In the genomic region with DNA sequence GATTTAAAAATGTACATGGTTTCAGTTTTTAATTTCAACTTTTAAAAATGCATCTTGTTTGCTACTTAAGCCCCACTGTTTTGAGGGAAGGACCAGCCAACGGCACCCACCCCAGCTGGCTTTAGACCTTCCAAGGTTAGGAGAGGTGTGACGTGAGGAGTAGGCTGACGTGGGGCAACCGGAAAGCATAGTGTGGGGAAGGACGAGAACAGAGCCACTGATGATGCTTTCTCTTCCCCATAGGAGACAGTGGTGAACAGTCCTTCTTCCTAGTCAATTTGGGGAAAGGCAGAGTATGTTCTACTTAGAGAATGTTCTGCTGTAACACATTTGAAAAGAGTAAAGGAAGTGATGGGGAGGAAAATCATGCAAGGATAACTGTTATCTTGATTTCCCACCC, we compare ENCODE assay signal across 23 cellular contexts. TPM values are rescaled to one million over a fixed set of nuclear protein-coding genes. Genes with fewer than 3 reads are reported as not detected.
DNase-seq lines count a peak whose midpoint lies in the region; ATAC-seq and TF ChIP-seq lines count a peak whose summit lies in the region.
"Had no signal": no experiment of that assay in that cellular context is flagged by ENCODE, and none has a peak within 500 bp of the region (broad histone marks: within the 10 kb centered on the region; RNA-seq: fewer than 3 reads in every experiment).

No MANE protein-coding gene starts in this region.

- H3K4me3 ChIP-seq in GM23248 (peak overlapping the region; percentile 54), HEK293 (ENCODE audit: low read depth, low read length) (no peak overlapping the region)
- H3K4me3 ChIP-seq: MG63 had no signal

- no peak for TF ChIP-seq CTCF in HEK293 (tag by site-specific recombination; IDR thresholded peaks at IDR 0.05)
- TF ChIP-seq CTCF in activated B cell treated with CpG ODN at 0.5 μM for 24 hours (IDR thresholded peaks at IDR 0.05): no peak
- no peak for TF ChIP-seq CTCF in chondrocyte (IDR thresholded peaks at IDR 0.05)

- peaks cover 2% of the 10 kb centered on the region for H3K9me3 Mint-ChIP-seq in activated B cell treated with CpG ODN at 0.5 μM for 24 hours
- peaks cover 1% of the 10 kb centered on the region for H3K9me3 Mint-ChIP-seq in memory B cell
- H3K9me3 Mint-ChIP-seq in stimulated activated naive CD8-positive, alpha-beta T cell treated with anti-CD3 and anti-CD28 coated beads, Interleukin-15, amount 100 ng/mL, for 72 hours: no peaks in the 10 kb centered on the region
- no peaks in the 10 kb centered on the region for H3K9me3 Mint-ChIP-seq in chondrocyte (ENCODE audit: low read depth)
- H3K9me3 Mint-ChIP-seq: T-cell had no signal

- H2AFZ ChIP-seq in GM23248: peak overlapping the region; percentile 33; the same call in 1 of the 2 replicates

- H3K79me2 ChIP-seq in GM23248 (ENCODE audit: insufficient read depth): peaks cover 79% of the 10 kb centered on the region

- CTCF ChIA-PET in HEK293 (lab: Yijun Ruan, JAX): interaction anchor here (0.6 kb wide), 2 partner anchors 119 to 255 kb away, joined by 3 to 5 read pairs; no protein-coding TSS in a partner anchor
- CTCF ChIA-PET in activated B cell treated with CpG ODN at 0.5 μM for 24 hours (lab: Charles Lee): interaction anchor here (0.6 kb wide), 2 partner anchors 193 to 197 kb away, joined by 3 to 4 read pairs; no protein-coding TSS in a partner anchor

- no peaks in the 10 kb centered on the region for H3K36me3 ChIP-seq in GM23248 (ENCODE audit: low read depth)
- no peaks in the 10 kb centered on the region for H3K36me3 ChIP-seq in HEK293 (ENCODE audit: control insufficient read depth in 2 of 2, insufficient read depth in 1 of 2, low read length in 2 of 2)
- H3K36me3 ChIP-seq: MG63 had no signal

- intact Hi-C loops in activated B cell treated with CpG ODN at 0.5 μM for 24 hours (cut with micrococcal nuclease): loop anchor here (10.0 kb wide), 1 partner anchor 794 kb away; a partner anchor contains a TSS

- peaks cover 18% of the 10 kb centered on the region for H3F3A ChIP-seq in GM23248 (ENCODE audit: insufficient read depth)

- no peaks in the 10 kb centered on the region for H3K9me2 ChIP-seq in GM23248 (ENCODE audit: insufficient read depth)
- H3K9me2 ChIP-seq: SK-N-SH had no signal

- H3K4me1 Mint-ChIP-seq in activated B cell treated with CpG ODN at 0.5 μM for 24 hours (peaks cover 44% of the 10 kb centered on the region), memory B cell (peaks cover 41% of the 10 kb centered on the region), chondrocyte (ENCODE audit: low read depth) (peaks cover 12% of the 10 kb centered on the region)
- peaks cover 16% of the 10 kb centered on the region for H3K4me1 Mint-ChIP-seq in stimulated activated naive CD8-positive, alpha-beta T cell treated with anti-CD3 and anti-CD28 coated beads, Interleukin-15, amount 100 ng/mL, for 72 hours

- H3K27me3 Mint-ChIP-seq in activated B cell treated with CpG ODN at 0.5 μM for 24 hours: no peaks in the 10 kb centered on the region
- H3K27me3 Mint-ChIP-seq in memory B cell: no peaks in the 10 kb centered on the region
- H3K27me3 Mint-ChIP-seq in stimulated activated naive CD8-positive, alpha-beta T cell treated with anti-CD3 and anti-CD28 coated beads, Interleukin-15, amount 100 ng/mL, for 72 hours: peaks cover 43% of the 10 kb centered on the region
- H3K27me3 Mint-ChIP-seq in chondrocyte (ENCODE audit: low read depth): no peaks in the 10 kb centered on the region

- peak overlapping the region; percentile 64 for H3K9ac ChIP-seq in GM23248
- H3K9ac ChIP-seq: KMS-11, SK-N-SH had no signal

- H3K27ac ChIP-seq in GM23248: peak overlapping the region; percentile 78
- H3K27ac ChIP-seq in HEK293 (ENCODE audit: extremely low read depth, low read depth, low read length): no peak overlapping the region
- H3K27ac ChIP-seq: KMS-11 had no signal

- peaks cover 3% of the 10 kb centered on the region for H3K36me3 Mint-ChIP-seq in activated B cell treated with CpG ODN at 0.5 μM for 24 hours (ENCODE audit: low read depth)
- H3K36me3 Mint-ChIP-seq in memory B cell: peaks cover 3% of the 10 kb centered on the region
- H3K36me3 Mint-ChIP-seq in chondrocyte (ENCODE audit: low read depth): peaks cover 1% of the 10 kb centered on the region
- H3K36me3 Mint-ChIP-seq: T-cell had no signal

- H3K9me3 ChIP-seq in GM23248 (ENCODE audit: low read depth): no peaks in the 10 kb centered on the region
- H3K9me3 ChIP-seq in HEK293 (ENCODE audit: control insufficient read depth, insufficient read depth, low read depth, low read length): no peaks in the 10 kb centered on the region
- H3K9me3 ChIP-seq: MG63, SK-N-SH had no signal

- ATAC-seq in activated B cell treated with CpG ODN at 0.5 μM for 24 hours (ENCODE audit: low read depth): no peak
- ATAC-seq in memory B cell (ENCODE audit: low read depth): no peak
- ATAC-seq in stimulated activated naive CD8-positive, alpha-beta T cell treated with anti-CD3 and anti-CD28 coated beads, Interleukin-15, amount 100 ng/mL, for 72 hours: no peak
- ATAC-seq in HG03442 (IDR thresholded peaks at IDR 0.05; ENCODE audit: unreplicated experiment): no peak
- no peak for ATAC-seq in GM19397 (IDR thresholded peaks at IDR 0.05; ENCODE audit: unreplicated experiment)
- ATAC-seq: PC-3, T-cell had no signal

- H3K4me2 ChIP-seq in GM23248 (ENCODE audit: unreplicated experiment): peak overlapping the region; percentile 80
- H3K4me2 ChIP-seq: KMS-11 had no signal

- in situ Hi-C loops in GM23248 (cut with MboI): no loop called here

- H3K4me3 Mint-ChIP-seq in activated B cell treated with CpG ODN at 0.5 μM for 24 hours (no peak overlapping the region), memory B cell (no peak overlapping the region), chondrocyte (ENCODE audit: unreplicated experiment) (no peak overlapping the region)
- no peak overlapping the region for H3K4me3 Mint-ChIP-seq in stimulated activated naive CD8-positive, alpha-beta T cell treated with anti-CD3 and anti-CD28 coated beads, Interleukin-15, amount 100 ng/mL, for 72 hours
- H3K4me3 Mint-ChIP-seq: T-cell had no signal

- POLR2A ChIA-PET in HEK293 (lab: Yijun Ruan, JAX) (no interaction called here), activated B cell treated with CpG ODN at 0.5 μM for 24 hours (lab: Charles Lee) (interaction anchor here (0.6 to 1.2 kb wide), 2 partner anchors 183 to 814 kb away, joined by 3 to 4 read pairs; no protein-coding TSS in a partner anchor)

- peak overlapping the region; percentile 8 for H3K27ac Mint-ChIP-seq in activated B cell treated with CpG ODN at 0.5 μM for 24 hours
- H3K27ac Mint-ChIP-seq in memory B cell: peak overlapping the region; percentile 46
- H3K27ac Mint-ChIP-seq in stimulated activated naive CD8-positive, alpha-beta T cell treated with anti-CD3 and anti-CD28 coated beads, Interleukin-15, amount 100 ng/mL, for 72 hours: no peak overlapping the region
- H3K27ac Mint-ChIP-seq in chondrocyte (ENCODE audit: unreplicated experiment): no peak overlapping the region
- H3K27ac Mint-ChIP-seq: CD14-positive monocyte, T-cell had no signal

- DNase-seq in GM23248 (peak; percentile 65), activated B cell treated with CpG ODN at 0.5 μM for 24 hours (no peak), memory B cell (ENCODE audit: low spot score in 2 of 2) (no peak), chondrocyte (ENCODE audit: low spot score) (no peak)
- DNase-seq in stimulated activated naive CD8-positive, alpha-beta T cell treated with anti-CD3 and anti-CD28 coated beads, Interleukin-15, amount 100 ng/mL, for 72 hours: no peak
- DNase-seq: ACHN; DMS79; MG63; NCI-H1092 treated with DMSO at 0.1 percent for 48 hours; NCI-H146; NCI-H2029 treated with DMSO at 0.1 percent for 48 hours; NCI-H446 treated with DMSO at 0.1 percent for 48 hours; NK-92 treated with Interleukin-12 subunit alpha and Interleukin-12 subunit beta, amount 100 ng/mL, for 24 hours; PC-3; RPMI8226; SHP77 treated with DMSO at 0.1 percent for 48 hours; SK-N-SH; T-cell had no signal

- 3 to 10% methylated on average over 5 of the region's 5 CpGs for WGBS in GM23248 (ENCODE audit: low coverage in 1 of 2, low lambda C conversion rate in 2 of 2, missing lambda C conversion rate in 2 of 2), 2 experiments

- no peaks in the 10 kb centered on the region for H3K27me3 ChIP-seq in GM23248 (replicated peaks; ENCODE audit: insufficient read depth)
- H3K27me3 ChIP-seq: MG63 had no signal

- peaks cover 25% of the 10 kb centered on the region for H3K4me1 ChIP-seq in GM23248 (ENCODE audit: insufficient read depth)
- peaks cover 15% of the 10 kb centered on the region for H3K4me1 ChIP-seq in HEK293 (ENCODE audit: control insufficient read depth, insufficient read depth, low read length)

- no peaks in the 10 kb centered on the region for H4K20me1 ChIP-seq in GM23248 (ENCODE audit: insufficient read depth)

TF ChIP-seq in HEK293, 187 proteins besides CTCF, POLR2A, EP300 and RAD21:
- TF ChIP-seq GLIS1 (tag by site-specific recombination; IDR thresholded peaks at IDR 0.05): no peak
- TF ChIP-seq PRDM1 (tag by site-specific recombination; IDR thresholded peaks at IDR 0.05): peak; percentile 57; the same call in 1 of the 2 replicates

RNA-seq across cellular contexts. Expression of a gene that starts 4.4 kb away (rescaled TPM):
- total RNA-seq in GM23248 (2014; rRNA removed; shearing (Covaris generic)): 23.1 and 23.3 TPM in 2 replicates
- 10.1 and 11.2 TPM in 2 replicates for polyA plus RNA-seq in GM23248 (2016; fragmentation: Nextera tagmentation; extraction: Ambion mirVana)
- total RNA-seq in activated B cell treated with CpG ODN at 0.5 μM for 24 hours: 14.3 and 18.1 TPM in 2 replicates
- 17.1 to 22.3 TPM (median 18.1 TPM) in 3 replicates for total RNA-seq in chondrocyte

Comparison
In these comparisons a context has a peak if more than half of its experiments do, and no peak if none do; other contexts are left out.
1. H3K27ac Mint-ChIP-seq: peak in activated B cell treated with CpG ODN at 0.5 μM for 24 hours (single experiment) and memory B cell (single experiment); none in stimulated activated naive CD8-positive, alpha-beta T cell treated with anti-CD3 and anti-CD28 coated beads, Interleukin-15, amount 100 ng/mL, for 72 hours (0 of 2) and chondrocyte (single experiment).